Comparison of ENCODE assay signal across 8 cellular contexts in the genomic region with DNA sequence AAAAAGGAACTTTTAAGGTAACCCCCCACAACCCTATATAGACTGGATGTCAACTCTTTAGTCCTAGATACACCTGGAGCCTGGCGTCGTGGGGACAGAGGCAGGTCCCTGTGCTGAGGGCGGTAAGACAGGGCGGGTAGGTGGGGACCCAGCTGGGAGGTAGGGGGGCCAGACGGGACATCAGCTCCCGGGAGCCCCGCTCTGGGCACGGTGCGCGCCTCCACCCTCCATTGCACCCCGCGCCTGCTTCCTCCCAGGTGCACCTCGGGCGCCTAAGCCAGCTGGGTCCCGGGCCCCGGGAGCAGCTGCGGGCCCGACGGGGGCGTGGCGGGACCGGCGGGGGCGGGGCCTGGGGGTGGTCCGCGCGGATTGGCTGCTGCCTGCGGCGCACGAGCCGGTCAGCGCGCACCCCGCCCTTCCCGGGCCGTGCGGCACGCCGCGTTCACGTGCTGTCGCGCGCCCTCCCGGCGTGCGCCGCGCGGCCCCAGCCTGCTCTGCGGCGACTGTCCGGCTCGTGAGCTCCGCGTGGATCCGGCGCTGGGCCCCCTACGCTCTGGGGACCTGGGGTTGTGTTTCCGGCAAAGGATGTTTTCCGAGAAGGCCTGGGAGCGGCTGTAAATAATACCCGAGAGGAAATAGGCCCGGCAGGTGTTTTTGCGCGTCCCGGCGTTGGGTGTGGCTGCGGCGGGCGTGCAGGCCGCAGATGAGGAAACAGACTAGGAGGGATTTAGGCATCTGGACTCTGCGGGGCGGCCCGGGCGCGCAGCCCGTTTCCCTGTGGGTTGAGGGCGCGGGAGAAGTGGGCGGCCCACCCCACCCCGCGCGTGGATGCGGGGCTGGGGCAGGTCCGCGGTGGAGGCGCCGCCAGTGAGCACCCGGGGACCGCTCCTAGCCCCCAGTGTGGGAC. TPM values are rescaled to one million over a fixed set of nuclear protein-coding genes. Genes with fewer than 3 reads are reported as not detected.
DNase-seq lines count a peak whose midpoint lies in the region; ATAC-seq and TF ChIP-seq lines count a peak whose summit lies in the region.

No MANE protein-coding gene starts in this region.

- H3K36me3 Mint-ChIP-seq in endothelial cell (ENCODE audit: low read depth, unreplicated experiment), result peaks cover 10% of the 10 kb centered on the region

- DNase-seq in NOMO-1 treated with dmso at 0.1 percent for 144 hours (lab: John Stamatoyannopoulos, UW; ENCODE audit: unreplicated experiment) (peak; percentile 76), endothelial cell (ENCODE audit: low spot score) (peak; percentile 90), mucosa of descending colon (peak; percentile 93 to 96 (median 96))
- peak; percentile 61 for DNase-seq in activated CD8-positive, alpha-beta memory T cell treated with anti-CD3 and anti-CD28 coated beads, Interleukin-2, amount 50 U/mL, for 1 hour (ENCODE audit: extremely low read depth)
- DNase-seq in stimulated activated CD8-positive, alpha-beta memory T cell treated with anti-CD3 and anti-CD28 coated beads, Interleukin-2, amount 100 ng/mL, for 48 hours (ENCODE audit: low read depth in 2 of 2), result peak; percentile 90 to 93

- no peaks in the 10 kb centered on the region for H3K9me3 Mint-ChIP-seq in endothelial cell (ENCODE audit: unreplicated experiment)

- peak overlapping the region; percentile 72 for H3K27ac Mint-ChIP-seq in endothelial cell (ENCODE audit: unreplicated experiment)

- peaks cover 39% of the 10 kb centered on the region for H3K4me1 Mint-ChIP-seq in endothelial cell (ENCODE audit: unreplicated experiment)

- TF ChIP-seq CTCF in C4-2B (conservative IDR thresholded peaks at IDR 0.05) (no peak), endothelial cell (IDR thresholded peaks at IDR 0.05; ENCODE audit: unreplicated experiment) (no peak), mucosa of descending colon (IDR thresholded peaks at IDR 0.05) (no peak)

- H3K9me3 ChIP-seq in mucosa of descending colon, result no peaks in the 10 kb centered on the region

- H3K4me1 ChIP-seq in mucosa of descending colon (ENCODE audit: low read depth), result peaks cover 10% of the 10 kb centered on the region

- no peaks in the 10 kb centered on the region for H3K36me3 ChIP-seq in mucosa of descending colon (ENCODE audit: low read depth)

- peak overlapping the region; percentile 89 for H3K4me3 Mint-ChIP-seq in endothelial cell (ENCODE audit: unreplicated experiment)

- intact Hi-C loops in mucosa of descending colon (cut with DNase I, micrococcal nuclease), result no loop called here

- ATAC-seq in GM19324 (IDR thresholded peaks at IDR 0.05; ENCODE audit: low FRiP score, unreplicated experiment) (peak; percentile 99), HG03457 (IDR thresholded peaks at IDR 0.05; ENCODE audit: unreplicated experiment) (peak; percentile 88), mucosa of descending colon (peak; percentile 98)

- peak overlapping the region; percentile 97 for H3K27ac ChIP-seq in C4-2B

- no peaks in the 10 kb centered on the region for H3K27me3 Mint-ChIP-seq in endothelial cell (ENCODE audit: unreplicated experiment)

- H3K4me3 ChIP-seq in mucosa of descending colon, result peak overlapping the region; percentile 63

RNA-seq across cellular contexts. Expression of a gene that starts 39.1 kb away (rescaled TPM):
- total RNA-seq in endothelial cell (ENCODE audit: unreplicated experiment), result 32.3 TPM
- total RNA-seq in mucosa of descending colon, result 10 to 100 TPM; 19.3 to 39.0 (median 21.7) TPM

Comparison
In these comparisons a context has a peak if more than half of its experiments do, and no peak if none do; other contexts are left out.
1. Peak in every context shown above with its lines: DNase-seq, ATAC-seq, H3K4me3 ChIP-seq and H3K27ac ChIP-seq.